In genomic region chr5:150000990-150001659, GRCh38 we compare ENCODE assay signal across 8 cellular contexts. TPM values are rescaled to one million over a fixed set of nuclear protein-coding genes. Genes with fewer than 3 reads are reported as not detected.
DNase-seq lines count a peak whose midpoint lies in the region; ATAC-seq, FAIRE-seq and TF ChIP-seq lines count a peak whose summit lies in the region.

No MANE protein-coding gene starts in this region.

- H3K9me3 Mint-ChIP-seq in T-helper 2 cell treated with Interferon-gamma antibody and Interleukin-4, amounts not matched to agents 5 μg/mL and 100 μg/mL, for 36 hours = no peaks in the 10 kb centered on the region

- peak overlapping the region; percentile 97 for H3K27ac Mint-ChIP-seq in T-helper 2 cell treated with Interferon-gamma antibody and Interleukin-4, amounts not matched to agents 5 μg/mL and 100 μg/mL, for 36 hours

- CTCF ChIA-PET in mammary epithelial cell (lab: Charles Lee; ENCODE audit: low non-redundant PET) = interaction anchor here (0.8 kb wide), 1 partner anchor 167 kb away, joined by 5 read pairs; no protein-coding TSS in a partner anchor

- H3K4me1 ChIP-seq in mammary epithelial cell (ENCODE audit: insufficient read depth, low read length) = peaks cover 16% of the 10 kb centered on the region
- H3K4me1 ChIP-seq in kidney (ENCODE audit: control insufficient read depth in 1 of 2, insufficient read depth in 1 of 2, low read depth in 1 of 2, low read length in 2 of 2) = peaks cover 0 to 17% of the 10 kb centered on the region in 2 donors

- H3K9ac ChIP-seq in mammary epithelial cell (ENCODE audit: insufficient read depth, low read length) (peak overlapping the region; percentile 83), kidney (ENCODE audit: low read length in 2 of 2) (peak overlapping the region; percentile 71 to 93)

- in situ Hi-C loops in mammary epithelial cell (cut with MboI; ENCODE audit: low sequenced_read_pairs in 2 of 2) = no loop called here

- peak overlapping the region; percentile 81 for H3K4me2 ChIP-seq in mammary epithelial cell (ENCODE audit: insufficient read depth, low read depth, low read length)

- H2AFZ ChIP-seq in mammary epithelial cell (ENCODE audit: low read depth, low read length) = peak overlapping the region; percentile 85

- no TSS peak for BruUV-seq in mammary epithelial cell (replicated peaks; lab: Mats Ljungman, UMichigan)

- dilution Hi-C loops in mammary epithelial cell (cut with HindIII; ENCODE audit: low sequenced_read_pairs) = loop anchor here (10.0 kb wide), 1 partner anchor 56 kb away; the partner anchor contains the start of gene PDE6A

- no peaks in the 10 kb centered on the region for H4K20me1 ChIP-seq in mammary epithelial cell (ENCODE audit: insufficient read depth, low read length)

- H3K4me3 Mint-ChIP-seq in T-helper 2 cell treated with Interferon-gamma antibody and Interleukin-4, amounts not matched to agents 5 μg/mL and 100 μg/mL, for 36 hours = peak overlapping the region; percentile 94

- DNase-seq in T-helper 2 cell treated with Interferon-gamma antibody and Interleukin-4, amounts not matched to agents 5 μg/mL and 100 μg/mL, for 36 hours (ENCODE audit: low spot score) = peak; percentile 12
- DNase-seq in mammary epithelial cell (peak; percentile 59), kidney (peak; percentile 87), HuH-7 (ENCODE audit: low spot score) (no peak)
- DNase-seq in stimulated activated CD4-positive, alpha-beta T cell treated with anti-CD3 and anti-CD28 coated beads, Interleukin-1b, Interleukin-23, amount 100 ng/mL, for 4 hours (ENCODE audit: low read depth in 2 of 2) = peak; percentile 5 to 27

- peak overlapping the region; percentile 60 to 92 (median 86) for H3K4me3 ChIP-seq in mammary epithelial cell (replicated peaks in 1 of 3; ENCODE audit: insufficient read depth in 1 of 3, low read depth in 2 of 3, low read length in 3 of 3)
- H3K4me3 ChIP-seq in kidney (ENCODE audit: low read length in 2 of 2) = peak overlapping the region; percentile 87 to 98

- TF ChIP-seq CTCF in mammary epithelial cell (conservative IDR thresholded peaks at IDR 0.05 in 1 of 2, IDR thresholded peaks at IDR 0.05 in 1 of 2; ENCODE audit: extremely low read depth in 1 of 2, insufficient read depth in 1 of 2, low read depth in 1 of 2, low read length in 2 of 2) (no peak), kidney (IDR thresholded peaks at IDR 0.05; ENCODE audit: borderline replicate concordance, extremely low read depth, insufficient read depth) (no peak)

- H3K36me3 Mint-ChIP-seq in T-helper 2 cell treated with Interferon-gamma antibody and Interleukin-4, amounts not matched to agents 5 μg/mL and 100 μg/mL, for 36 hours (ENCODE audit: low read depth) = peaks cover 27% of the 10 kb centered on the region

- H3K9me3 ChIP-seq in mammary epithelial cell (replicated peaks; ENCODE audit: insufficient read depth, low read length) (no peaks in the 10 kb centered on the region), kidney (ENCODE audit: control insufficient read depth in 1 of 2, low read length in 2 of 2) (no peaks in the 10 kb centered on the region)

- peaks cover 56% of the 10 kb centered on the region for H3K79me2 ChIP-seq in mammary epithelial cell (ENCODE audit: insufficient read depth, low read length)

- TF ChIP-seq POLR2A in GM18505 (IDR thresholded peaks at IDR 0.05; ENCODE audit: borderline replicate concordance, extremely low read depth, insufficient read depth, insufficient read length) = peak; percentile 18

- WGBS in mammary epithelial cell (ENCODE audit: low coverage, missing lambda C conversion rate) = 4% methylated on average over 18 of the region's 44 CpGs

- ATAC-seq in GM18505 (IDR thresholded peaks at IDR 0.05; ENCODE audit: unreplicated experiment) (peak; percentile 22), HG03196 (IDR thresholded peaks at IDR 0.05; ENCODE audit: unreplicated experiment) (peak; percentile 1), GM18870 (IDR thresholded peaks at IDR 0.05; ENCODE audit: unreplicated experiment) (no peak)

- intact Hi-C loops in mammary epithelial cell (cut with micrococcal nuclease) (loop anchor here (1.0 to 10.0 kb wide), 5 partner anchors 21 to 434 kb away; no protein-coding TSS in a partner anchor), kidney (cut with DNase I) (no loop called here)

- FAIRE-seq in kidney (lab: Jason Lieb, UNC) = no peak

- H3K27me3 Mint-ChIP-seq in T-helper 2 cell treated with Interferon-gamma antibody and Interleukin-4, amounts not matched to agents 5 μg/mL and 100 μg/mL, for 36 hours (ENCODE audit: low read depth) = no peaks in the 10 kb centered on the region

- H3K27ac ChIP-seq in mammary epithelial cell (ENCODE audit: insufficient read depth, low read depth, low read length) (peak overlapping the region; percentile 86), kidney (ENCODE audit: low read depth in 2 of 2, low read length in 2 of 2) (peak overlapping the region; percentile 87 to 90)

- H3K4me1 Mint-ChIP-seq in T-helper 2 cell treated with Interferon-gamma antibody and Interleukin-4, amounts not matched to agents 5 μg/mL and 100 μg/mL, for 36 hours (ENCODE audit: low read depth) = peaks cover 31% of the 10 kb centered on the region

- no peaks in the 10 kb centered on the region for H3K27me3 ChIP-seq in mammary epithelial cell (ENCODE audit: insufficient read depth, low read length)

- H3K36me3 ChIP-seq in mammary epithelial cell (ENCODE audit: insufficient read depth, low read length) (peaks cover 9% of the 10 kb centered on the region), kidney (ENCODE audit: control insufficient read depth in 1 of 2, insufficient read depth in 2 of 2, low read length in 2 of 2) (peaks cover 1 to 6% of the 10 kb centered on the region in 2 donors)

RNA-seq across cellular contexts. Expression of gene HMGXB3, which starts 0.6 kb away (rescaled TPM):
- 10 to 100 TPM; 46.7 to 60.0 TPM for total RNA-seq in mammary epithelial cell
- polyA plus RNA-seq in mammary epithelial cell = 35.5 TPM
- 88.9 TPM for polyA minus RNA-seq in mammary epithelial cell
- 29.3 TPM for total RNA-seq in kidney
- 9.5 TPM for polyA plus RNA-seq in kidney (ENCODE audit: insufficient read depth, low read depth, low replicate concordance)

RNA-seq across cellular contexts. Expression of gene TIGD6, which starts 0.7 kb away (rescaled TPM):
- total RNA-seq in mammary epithelial cell = 1 to 10 TPM; 5.8 to 6.0 TPM
- polyA plus RNA-seq in mammary epithelial cell = 4.1 TPM
- 5.5 TPM for polyA minus RNA-seq in mammary epithelial cell
- total RNA-seq in kidney = 6.0 TPM
- 7.0 TPM for polyA plus RNA-seq in kidney (ENCODE audit: insufficient read depth, low read depth, low replicate concordance)

RNA-seq across cellular contexts. Expression of gene SLC26A2, which starts 40.6 kb away (rescaled TPM):
- total RNA-seq in mammary epithelial cell (10 to 100 TPM; 18.1 to 63.2 TPM), kidney (18.4 TPM)
- polyA plus RNA-seq in mammary epithelial cell (12.8 TPM), kidney (ENCODE audit: insufficient read depth, low read depth, low replicate concordance) (2.2 TPM)
- 39.1 TPM for polyA minus RNA-seq in mammary epithelial cell

RNA-seq across cellular contexts. Expression of gene PDE6A, which starts 56.5 kb away (rescaled TPM):
- total RNA-seq in mammary epithelial cell = under 1 TPM; 0.07 to 0.17 TPM
- 0.06 TPM for polyA plus RNA-seq in mammary epithelial cell
- not detected for polyA minus RNA-seq in mammary epithelial cell
- 0.03 TPM for total RNA-seq in kidney
- polyA plus RNA-seq in kidney (ENCODE audit: insufficient read depth, low read depth, low replicate concordance) = not detected
